24 cellular contexts compared by ENCODE assay signal in the genomic region with DNA sequence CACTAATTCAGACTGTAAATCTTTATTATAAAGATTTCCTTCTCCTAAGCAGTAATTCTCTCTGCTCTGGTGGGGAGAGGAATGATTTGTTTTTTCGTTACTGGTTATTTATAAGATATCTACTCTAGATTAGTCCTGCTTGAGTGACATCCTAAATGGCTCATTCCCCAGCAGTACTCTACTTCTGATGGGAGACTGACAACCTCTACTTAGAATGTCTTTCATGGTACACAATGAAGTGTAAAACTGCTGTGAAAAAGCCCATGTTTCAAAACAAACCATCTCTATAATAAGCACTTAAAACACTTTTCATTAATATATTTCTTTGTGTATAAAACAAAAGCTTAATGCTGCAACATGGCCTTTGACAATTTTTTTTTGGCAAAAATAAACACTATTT. TPM values are rescaled to one million over a fixed set of nuclear protein-coding genes. Genes with fewer than 3 reads are reported as not detected.
A peak's percentile ranks its signal among the peaks of the same experiment; 100 is the strongest.
DNase-seq lines count a peak whose midpoint lies in the region; ATAC-seq and TF ChIP-seq lines count a peak whose summit lies in the region.
"Had no signal": no experiment of that assay in that cellular context is flagged by ENCODE, and none has a peak within 500 bp of the region (broad histone marks: within the 10 kb centered on the region; RNA-seq: fewer than 3 reads in every experiment).

No MANE protein-coding gene starts in this region.

- no peak for ATAC-seq in Right ventricle myocardium inferior
- ATAC-seq: A549; CD8-positive, alpha-beta T cell; GM12878 had no signal

- H3K4me1 ChIP-seq in cardiac muscle cell (ENCODE audit: low read depth) (peaks cover 64% of the 10 kb centered on the region), hepatocyte (ENCODE audit: insufficient read depth) (no peaks in the 10 kb centered on the region)
- H3K4me1 ChIP-seq: A549; BLaER1 treated with 17β-estradiol and CSF1 and Interleukin-3, amounts not matched to agents 10 nM and 100 nM had no signal

- no peaks in the 10 kb centered on the region for H3K9me2 ChIP-seq in hepatocyte (replicated peaks; ENCODE audit: insufficient read depth)

- no peaks in the 10 kb centered on the region for H3K36me3 ChIP-seq in cardiac muscle cell
- no peaks in the 10 kb centered on the region for H3K36me3 ChIP-seq in hepatocyte (replicated peaks; ENCODE audit: insufficient read depth, low read depth)
- H3K36me3 ChIP-seq: BLaER1 treated with 17β-estradiol and CSF1 and Interleukin-3, amounts not matched to agents 10 nM and 100 nM had no signal

- no peaks in the 10 kb centered on the region for H3K79me2 ChIP-seq in hepatocyte

- H3K4me3 ChIP-seq in cardiac muscle cell (no peak overlapping the region), hepatocyte (no peak overlapping the region)
- H3K4me3 ChIP-seq: A549; BLaER1 treated with 17β-estradiol and CSF1 and Interleukin-3, amounts not matched to agents 10 nM and 100 nM; GM12878 had no signal

- TF ChIP-seq CTCF in cardiac muscle cell (IDR thresholded peaks at IDR 0.05; ENCODE audit: low read depth, low read length), result no peak
- TF ChIP-seq CTCF in hepatocyte (IDR thresholded peaks at IDR 0.05; ENCODE audit: poor library complexity), result no peak

- peak overlapping the region; percentile 72 for H3K4me2 ChIP-seq in hepatocyte
- H3K4me2 ChIP-seq: A549; BLaER1 treated with 17β-estradiol and CSF1 and Interleukin-3, amounts not matched to agents 10 nM and 100 nM had no signal

- no peaks in the 10 kb centered on the region for H3K9me3 ChIP-seq in cardiac muscle cell (ENCODE audit: low read depth)
- H3K9me3 ChIP-seq in hepatocyte (ENCODE audit: low read depth), result no peaks in the 10 kb centered on the region
- H3K9me3 ChIP-seq: A549; BLaER1 treated with 17β-estradiol and CSF1 and Interleukin-3, amounts not matched to agents 10 nM and 100 nM; Caco-2 had no signal

- 76% methylated on average over 1 of the region's 1 CpG for WGBS in hepatocyte (ENCODE audit: low lambda C conversion rate, missing lambda C conversion rate)

- H3K27me3 ChIP-seq in cardiac muscle cell, result no peaks in the 10 kb centered on the region
- H3K27me3 ChIP-seq in hepatocyte, result no peaks in the 10 kb centered on the region
- H3K27me3 ChIP-seq: BLaER1 treated with 17β-estradiol and CSF1 and Interleukin-3, amounts not matched to agents 10 nM and 100 nM had no signal

- no peak overlapping the region for H2AFZ ChIP-seq in hepatocyte

- intact Hi-C loops in Right ventricle myocardium inferior (cut with DNase I), result loop anchor here (10.0 kb wide), 1 partner anchor 578 kb away; no protein-coding TSS in a partner anchor

- H3K27ac ChIP-seq in cardiac muscle cell (peak overlapping the region; percentile 90), hepatocyte (no peak overlapping the region)
- H3K27ac ChIP-seq: 22Rv1; A549; BLaER1 treated with 17β-estradiol and CSF1 and Interleukin-3, amounts not matched to agents 10 nM and 100 nM; C4-2B had no signal

- DNase-seq in cardiac muscle cell (ENCODE audit: low read depth in 1 of 2, low spot score in 1 of 2), result no peak
- no peak for DNase-seq in Right ventricle myocardium inferior (ENCODE audit: missing footprints)
- DNase-seq in hepatocyte (ENCODE audit: low spot score), result no peak
- DNase-seq in NCI-H2196 (lab: John Stamatoyannopoulos, UW; ENCODE audit: unreplicated experiment), result no peak
- DNase-seq in NCI-H510A (lab: John Stamatoyannopoulos, UW), result no peak
- DNase-seq: AML-193; Caco-2; Calu3; CD4-positive, alpha-beta T cell; CD8-positive, alpha-beta T cell; DMS 273 treated with DMSO at 0.1 percent for 48 hours; DMS153; DMS53; DMS79; DND-41; EL; GDM1 had no signal

- no peaks in the 10 kb centered on the region for H4K20me1 ChIP-seq in hepatocyte (ENCODE audit: insufficient read depth, poor library complexity, severe bottlenecking)
- H4K20me1 ChIP-seq: BLaER1 treated with 17β-estradiol and CSF1 and Interleukin-3, amounts not matched to agents 10 nM and 100 nM had no signal

RNA-seq across cellular contexts. Expression of a gene that starts 33.9 kb away (rescaled TPM):
- total RNA-seq in cardiac muscle cell (47.1 and 62.2 TPM in 2 replicates), Right ventricle myocardium inferior (46.2 TPM), hepatocyte (10.3 and 15.8 TPM in 2 replicates)
- polyA plus RNA-seq in cardiac muscle cell (41.5 and 53.3 TPM in 2 replicates), hepatocyte (2.8 and 7.1 TPM in 2 replicates)
- total RNA-seq: B cell; CD4-positive, alpha-beta T cell; CD8-positive, alpha-beta T cell; G401; GM12878 had no signal
